In the genomic region with DNA sequence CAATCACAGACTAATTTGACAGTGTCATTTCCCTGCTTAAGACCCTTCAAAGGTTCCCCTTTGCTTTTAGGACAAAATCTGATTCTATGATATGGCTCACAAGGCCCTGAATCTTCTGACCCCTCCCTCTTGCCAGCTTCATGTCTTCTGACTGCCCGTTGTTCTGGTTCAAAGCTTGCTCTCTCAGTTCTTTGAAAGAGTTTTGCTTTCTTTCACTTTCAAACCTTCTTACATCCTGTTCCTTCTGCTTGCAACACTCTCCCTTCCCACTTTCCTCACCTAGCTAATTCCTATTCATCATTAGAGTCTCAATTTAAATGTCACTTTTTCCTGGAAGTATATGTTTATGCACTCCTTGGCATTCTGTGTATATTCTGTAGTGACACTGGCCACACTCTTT, we compare ENCODE assay signal across 23 cellular contexts.
DNase-seq lines count a peak whose midpoint lies in the region; ATAC-seq and FAIRE-seq lines count a peak whose summit lies in the region.
"Had no signal": no experiment of that assay in that cellular context is flagged by ENCODE, and none has a peak within 500 bp of the region (broad histone marks: within the 10 kb centered on the region; RNA-seq: fewer than 3 reads in every experiment).

No MANE protein-coding gene starts in this region.

- peak; percentile 49 for FAIRE-seq in GM18507 (lab: Jason Lieb, UNC)

- ATAC-seq in GM21360 (IDR thresholded peaks at IDR 0.05; ENCODE audit: unreplicated experiment), result peak; percentile 61
- ATAC-seq in HG02884 (IDR thresholded peaks at IDR 0.05; ENCODE audit: unreplicated experiment), result peak; percentile 51
- ATAC-seq in HG03520 (IDR thresholded peaks at IDR 0.05; ENCODE audit: unreplicated experiment), result peak; percentile 42
- no peak for ATAC-seq in HG03565 (IDR thresholded peaks at IDR 0.05; ENCODE audit: unreplicated experiment)
- ATAC-seq: activated T-cell treated with anti-CD3 and anti-CD28 coated beads, Interleukin-2, amount 50 U/mL, for 4 hours; heart right ventricle; psoas muscle; T-cell had no signal

- DNase-seq in GM18507 (ENCODE audit: extremely low spot score, insufficient read length, low read depth) (no peak), middle frontal gyrus (ENCODE audit: extremely low spot score, low spot score) (no peak), GM19238 (ENCODE audit: insufficient read length, low spot score) (no peak)
- no peak for DNase-seq in activated CD8-positive, alpha-beta memory T cell treated with anti-CD3 and anti-CD28 coated beads, Interleukin-2, amount 50 U/mL, for 4 hours
- DNase-seq: ACHN; activated CD4-positive, alpha-beta T cell treated with anti-CD3 and anti-CD28 coated beads for 4 hours; activated naive CD4-positive, alpha-beta T cell; activated T-cell treated with anti-CD3 and anti-CD28 coated beads, Interleukin-2, amount 50 U/mL, for 4 hours; adrenal gland; DMS79; effector CD8-positive, alpha-beta T cell; GOT3; heart right ventricle; mesendoderm; NCI-H1436 treated with DMSO at 0.1 percent for 48 hours; NCI-H510A; psoas muscle; SJCRH30; T-cell had no signal
